In genomic region chr1:53328490-53329182, GRCh38 we compare ENCODE assay signal across 8 cellular contexts. TPM values are rescaled to one million over a fixed set of nuclear protein-coding genes. Genes with fewer than 3 reads are reported as not detected.
DNase-seq lines count a peak whose midpoint lies in the region; TF ChIP-seq lines count a peak whose summit lies in the region.

No MANE protein-coding gene starts in this region.

- peaks cover 20% of the 10 kb centered on the region for H3K36me3 ChIP-seq in iPS-18a (ENCODE audit: control insufficient read depth, low read depth, low read length)
- no peaks in the 10 kb centered on the region for H3K36me3 ChIP-seq in thymus (ENCODE audit: control insufficient read depth, insufficient read depth)

- H3K4me1 ChIP-seq in iPS-18a (ENCODE audit: control insufficient read depth, low read depth, low read length) = peaks cover 13% of the 10 kb centered on the region
- peaks cover 6% of the 10 kb centered on the region for H3K4me1 ChIP-seq in thymus (ENCODE audit: control insufficient read depth, insufficient read depth, low read length)

- peaks cover 30% of the 10 kb centered on the region for H3K36me3 Mint-ChIP-seq in activated T-helper 2 cell treated with anti-CD3 and anti-CD28 coated beads, Interferon-gamma antibody, Interleukin-2, Interleukin-4, amounts not matched to agents 10 μg/mL and 5 μg/mL and 100 μg/mL, durations not matched to agents 14 hours and 24 hours and 36 hours (ENCODE audit: low read depth)

- TF ChIP-seq CTCF in AG04449 (IDR thresholded peaks at IDR 0.05; ENCODE audit: insufficient read depth, low read length, missing control alignments) = peak; percentile 5

- H3K9ac ChIP-seq in iPS-18a (ENCODE audit: low read length) = peak overlapping the region; percentile 51

- intact Hi-C loops in activated T-helper 2 cell treated with anti-CD3 and anti-CD28 coated beads, Interferon-gamma antibody, Interleukin-2, Interleukin-4, amounts not matched to agents 10 μg/mL and 5 μg/mL and 100 μg/mL, durations not matched to agents 14 hours and 24 hours and 36 hours (cut with micrococcal nuclease) = loop anchor here (5.0 to 10.0 kb wide), 4 partner anchors 54 to 619 kb away; partner anchors contain the start of genes IFT25, LRRC42, NDC1 and ZYG11B

- H3K9me3 Mint-ChIP-seq in activated T-helper 2 cell treated with anti-CD3 and anti-CD28 coated beads, Interferon-gamma antibody, Interleukin-2, Interleukin-4, amounts not matched to agents 10 μg/mL and 5 μg/mL and 100 μg/mL, durations not matched to agents 14 hours and 24 hours and 36 hours = no peaks in the 10 kb centered on the region

- H3K4me3 ChIP-seq in AG04449 (ENCODE audit: low read depth, low read length) (peak overlapping the region; percentile 57), iPS-18a (ENCODE audit: low read length) (peak overlapping the region; percentile 74), thymus (ENCODE audit: low read length) (peak overlapping the region; percentile 65)

- H3K9me3 ChIP-seq in iPS-18a (ENCODE audit: control insufficient read depth, low read depth, low read length) = no peaks in the 10 kb centered on the region
- H3K9me3 ChIP-seq in thymus (ENCODE audit: control insufficient read depth) = no peaks in the 10 kb centered on the region

- 83% methylated on average over 29 of the region's 29 CpGs for WGBS in thymus

- H3K27me3 ChIP-seq in iPS-18a (ENCODE audit: control insufficient read depth, insufficient read depth, low read length) (no peaks in the 10 kb centered on the region), thymus (ENCODE audit: control insufficient read depth, insufficient read depth) (no peaks in the 10 kb centered on the region)

- POLR2A ChIA-PET in AG04449 (lab: Yijun Ruan, JAX) = no interaction called here

- no peak overlapping the region for H3K27ac ChIP-seq in iPS-18a (ENCODE audit: low read length)
- no peak overlapping the region for H3K27ac ChIP-seq in thymus (ENCODE audit: low read depth)

- no peaks in the 10 kb centered on the region for H3K27me3 Mint-ChIP-seq in activated T-helper 2 cell treated with anti-CD3 and anti-CD28 coated beads, Interferon-gamma antibody, Interleukin-2, Interleukin-4, amounts not matched to agents 10 μg/mL and 5 μg/mL and 100 μg/mL, durations not matched to agents 14 hours and 24 hours and 36 hours (ENCODE audit: low read depth)

- no peak for DNase-seq in AG04449 (ENCODE audit: low read depth, low spot score)
- DNase-seq in HT-29 (ENCODE audit: low spot score) = peak; percentile 45
- peak; percentile 16 for DNase-seq in activated T-helper 2 cell treated with anti-CD3 and anti-CD28 coated beads, Interferon-gamma antibody, Interleukin-2, Interleukin-4, amounts not matched to agents 10 μg/mL and 5 μg/mL and 100 μg/mL, durations not matched to agents 14 hours and 24 hours and 36 hours (ENCODE audit: low spot score)
- DNase-seq in NCI-H187 (lab: John Stamatoyannopoulos, UW) = no peak
- DNase-seq in hepatic stellate cell (ENCODE audit: low spot score) = no peak
- no peak for DNase-seq in GM03348 (ENCODE audit: low spot score)

- peak overlapping the region; percentile 96 for H3K27ac Mint-ChIP-seq in activated T-helper 2 cell treated with anti-CD3 and anti-CD28 coated beads, Interferon-gamma antibody, Interleukin-2, Interleukin-4, amounts not matched to agents 10 μg/mL and 5 μg/mL and 100 μg/mL, durations not matched to agents 14 hours and 24 hours and 36 hours

- CTCF ChIA-PET in AG04449 (lab: Yijun Ruan, JAX) = no interaction called here

- H3K4me1 Mint-ChIP-seq in activated T-helper 2 cell treated with anti-CD3 and anti-CD28 coated beads, Interferon-gamma antibody, Interleukin-2, Interleukin-4, amounts not matched to agents 10 μg/mL and 5 μg/mL and 100 μg/mL, durations not matched to agents 14 hours and 24 hours and 36 hours (ENCODE audit: low read depth) = peaks cover 22% of the 10 kb centered on the region

- H3K4me3 Mint-ChIP-seq in activated T-helper 2 cell treated with anti-CD3 and anti-CD28 coated beads, Interferon-gamma antibody, Interleukin-2, Interleukin-4, amounts not matched to agents 10 μg/mL and 5 μg/mL and 100 μg/mL, durations not matched to agents 14 hours and 24 hours and 36 hours (ENCODE audit: low read depth) = peak overlapping the region; percentile 98

RNA-seq across cellular contexts. Expression of gene LRP8, which starts 0.8 kb away (rescaled TPM):
- total RNA-seq in HT-29 (2014; rRNA removed; shearing (Covaris generic)) = 242 and 262 TPM in 2 replicates
- total RNA-seq in activated T-helper 2 cell treated with anti-CD3 and anti-CD28 coated beads, Interferon-gamma antibody, Interleukin-2, Interleukin-4, amounts not matched to agents 10 μg/mL and 5 μg/mL and 100 μg/mL, durations not matched to agents 14 hours and 24 hours and 36 hours = 78.0 and 82.1 TPM in 2 replicates
- polyA plus RNA-seq in thymus = 1.7 TPM

Comparison
In these comparisons a context has a peak if more than half of its experiments do, and no peak if none do; other contexts are left out.
1. DNase-seq: peak in HT-29 (single experiment) and activated T-helper 2 cell treated with anti-CD3 and anti-CD28 coated beads, Interferon-gamma antibody, Interleukin-2, Interleukin-4, amounts not matched to agents 10 μg/mL and 5 μg/mL and 100 μg/mL, durations not matched to agents 14 hours and 24 hours and 36 hours (single experiment); none in AG04449 (single experiment), NCI-H187 (0 of 2), hepatic stellate cell (single experiment) and GM03348 (single experiment).
2. Peak in every context shown above with its lines, with median percentiles within 50 percentile points of each other: H3K4me3 ChIP-seq.